Comparison of ENCODE assay signal across 23 cellular contexts in the genomic region with DNA sequence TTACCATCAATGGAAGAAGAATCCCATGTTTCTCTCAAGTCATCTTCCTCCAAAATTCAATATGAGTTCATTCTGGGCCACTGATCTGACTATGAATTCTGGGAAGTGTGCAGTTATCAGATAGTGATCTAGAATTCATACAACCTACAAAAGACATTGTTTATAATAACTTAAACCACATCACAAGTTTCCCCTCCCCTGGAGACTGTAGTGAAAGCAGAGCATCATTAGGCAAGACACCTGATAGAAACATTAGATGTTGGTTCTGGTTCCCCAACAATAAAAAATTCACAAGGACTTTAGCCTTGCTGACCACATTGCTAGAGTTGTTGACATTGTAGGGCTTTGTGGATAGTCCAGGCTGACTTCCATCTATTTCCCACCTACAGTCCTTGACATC.
DNase-seq lines count a peak whose midpoint lies in the region; ATAC-seq and TF ChIP-seq lines count a peak whose summit lies in the region.
"Had no signal": no experiment of that assay in that cellular context is flagged by ENCODE, and none has a peak within 500 bp of the region (broad histone marks: within the 10 kb centered on the region; RNA-seq: fewer than 3 reads in every experiment).

No MANE protein-coding gene starts in this region.

- no peak overlapping the region for H2BK120ac ChIP-seq in IMR-90 (ENCODE audit: low read depth, low read length)

- no peak overlapping the region for H2BK15ac ChIP-seq in IMR-90 (ENCODE audit: low read depth, low read length)

- POLR2A ChIA-PET in IMR-90 (lab: Charles Lee; ENCODE audit: unreplicated experiment): interaction anchor here (0.7 kb wide), 1 partner anchor 58 kb away, joined by 3 read pairs; no protein-coding TSS in a partner anchor

- H3K36me3 ChIP-seq in IMR-90 (ENCODE audit: control insufficient read depth, insufficient read depth, low read length) (no peaks in the 10 kb centered on the region), psoas muscle (ENCODE audit: insufficient read depth in 1 of 2, low read depth in 1 of 2) (no peaks in the 10 kb centered on the region), endodermal cell (ENCODE audit: control insufficient read depth, insufficient read depth, low read length) (no peaks in the 10 kb centered on the region)

- no peaks in the 10 kb centered on the region for H4K20me1 ChIP-seq in IMR-90 (ENCODE audit: insufficient read depth, low read length)

- no TSS peak for BruUV-seq in Calu3 (replicated peaks; lab: Mats Ljungman, UMichigan)
- BruUV-seq in IMR-90 (replicated peaks; lab: Mats Ljungman, UMichigan): no TSS peak

- peak overlapping the region; percentile 93 for H3K27ac Mint-ChIP-seq in Calu3 (ENCODE audit: unreplicated experiment)
- no peak overlapping the region for H3K27ac Mint-ChIP-seq in endodermal cell
- H3K27ac Mint-ChIP-seq: CD4-positive, alpha-beta memory T cell had no signal

- H2AFZ ChIP-seq in IMR-90 (replicated peaks; ENCODE audit: low read length, poor library complexity): no peak overlapping the region

- H4K91ac ChIP-seq in IMR-90 (ENCODE audit: insufficient read depth, low read depth, low read length): no peak overlapping the region

- in situ Hi-C loops in IMR-90 (cut with MboI; ENCODE audit: low sequenced_read_pairs): no loop called here

- H3K9ac ChIP-seq in IMR-90 (ENCODE audit: low read depth, low read length) (no peak overlapping the region), endodermal cell (ENCODE audit: extremely low read depth, low read length, poor library complexity, severe bottlenecking) (no peak overlapping the region)

- peak overlapping the region; percentile 72 for H2AK5ac ChIP-seq in IMR-90 (ENCODE audit: low read depth, low read length)

- H3K36me3 Mint-ChIP-seq in Calu3 (ENCODE audit: insufficient read depth, unreplicated experiment) (no peaks in the 10 kb centered on the region), endodermal cell (ENCODE audit: low read depth) (peaks cover 3% of the 10 kb centered on the region)
- no peaks in the 10 kb centered on the region for H3K36me3 Mint-ChIP-seq in activated T-cell treated with anti-CD3 and anti-CD28 coated beads, Interleukin-2, amount 50 U/mL, for 4 hours (ENCODE audit: insufficient read depth)
- H3K36me3 Mint-ChIP-seq: CD4-positive, alpha-beta memory T cell had no signal

- no peak overlapping the region for H3K14ac ChIP-seq in IMR-90 (replicated peaks; ENCODE audit: low read depth, low read length)

- H3K27me3 Mint-ChIP-seq in Calu3 (ENCODE audit: unreplicated experiment) (no peaks in the 10 kb centered on the region), endodermal cell (ENCODE audit: insufficient read depth) (no peaks in the 10 kb centered on the region)
- no peaks in the 10 kb centered on the region for H3K27me3 Mint-ChIP-seq in activated T-cell treated with anti-CD3 and anti-CD28 coated beads, Interleukin-2, amount 50 U/mL, for 4 hours (ENCODE audit: low read depth)
- H3K27me3 Mint-ChIP-seq: CD4-positive, alpha-beta memory T cell had no signal

- H2BK20ac ChIP-seq in IMR-90 (ENCODE audit: low read depth, low read length): no peak overlapping the region

- no peak overlapping the region for H2AK9ac ChIP-seq in IMR-90 (replicated peaks; ENCODE audit: low read depth, low read length, poor library complexity)

- no peaks in the 10 kb centered on the region for H3K79me1 ChIP-seq in IMR-90 (ENCODE audit: low read depth in 1 of 2, low read length in 2 of 2)

- TF ChIP-seq CTCF in Calu3 (IDR thresholded peaks at IDR 0.05; ENCODE audit: unreplicated experiment): no peak
- no peak for TF ChIP-seq CTCF in IMR-90 (conservative IDR thresholded peaks at IDR 0.05; ENCODE audit: low read depth, low read length)
- no peak for TF ChIP-seq CTCF in psoas muscle (IDR thresholded peaks at IDR 0.05)
- no peak for TF ChIP-seq CTCF in endodermal cell (conservative IDR thresholded peaks at IDR 0.05)

- H3K56ac ChIP-seq in IMR-90 (ENCODE audit: extremely low read depth, insufficient read depth, low read length): no peak overlapping the region

- H3K27me3 ChIP-seq in IMR-90 (ENCODE audit: control insufficient read depth, insufficient read depth, low read length): no peaks in the 10 kb centered on the region
- no peaks in the 10 kb centered on the region for H3K27me3 ChIP-seq in psoas muscle (ENCODE audit: insufficient read depth in 3 of 3, low read length in 2 of 3)
- no peaks in the 10 kb centered on the region for H3K27me3 ChIP-seq in endodermal cell (ENCODE audit: control insufficient read depth, insufficient read depth, low read length, poor library complexity, severe bottlenecking)

- no peak overlapping the region for H3K4me2 ChIP-seq in IMR-90 (ENCODE audit: low read depth, low read length)

- H3K4me3 Mint-ChIP-seq in Calu3 (ENCODE audit: low read depth, unreplicated experiment): no peak overlapping the region
- no peak overlapping the region for H3K4me3 Mint-ChIP-seq in endodermal cell
- H3K4me3 Mint-ChIP-seq in activated T-cell treated with anti-CD3 and anti-CD28 coated beads, Interleukin-2, amount 50 U/mL, for 4 hours: no peak overlapping the region
- H3K4me3 Mint-ChIP-seq: CD4-positive, alpha-beta memory T cell had no signal

- H3K23ac ChIP-seq in IMR-90 (ENCODE audit: low read depth, low read length): no peak overlapping the region

- no peak for DNase-seq in Calu3
- no peak for DNase-seq in IMR-90
- DNase-seq in dermis blood vessel endothelial cell: peak; percentile 50
- no peak for DNase-seq in psoas muscle
- DNase-seq in endodermal cell: no peak
- DNase-seq in activated T-cell treated with anti-CD3 and anti-CD28 coated beads, Interleukin-2, amount 50 U/mL, for 4 hours: no peak
- DNase-seq: C1 segment of cervical spinal cord; CD4-positive, alpha-beta memory T cell; COR-L47; DMS79 treated with DMSO at 0.1 percent for 48 hours; GF-D8; NCI-H1092 treated with DMSO at 0.1 percent for 48 hours; NCI-H1436; NCI-H187; NCI-H2081 treated with DMSO at 0.1 percent for 48 hours; NCI-H2171; NCI-H226; NCI-H510A; NCI-H69; SHP77 treated with DMSO at 0.1 percent for 48 hours had no signal

- H3K9me3 ChIP-seq in IMR-90 (ENCODE audit: control insufficient read depth, insufficient read depth, low read length): 0 out of 2 replicates have a peak, but pooled peaks cover 2% of the 10 kb centered on the region
- peaks cover 3% of the 10 kb centered on the region for H3K9me3 ChIP-seq in psoas muscle
- H3K9me3 ChIP-seq in endodermal cell (ENCODE audit: control insufficient read depth, low read length): peaks cover 27% of the 10 kb centered on the region

- no peak overlapping the region for H4K5ac ChIP-seq in IMR-90 (ENCODE audit: low read depth, low read length)

- H3K4me3 ChIP-seq in IMR-90 (ENCODE audit: insufficient read depth, low read depth, low read length) (no peak overlapping the region), psoas muscle (no peak overlapping the region), endodermal cell (ENCODE audit: low read length) (no peak overlapping the region)

- H4K8ac ChIP-seq in IMR-90 (ENCODE audit: low read depth in 2 of 2, low read length in 2 of 2): no peak overlapping the region

- peaks cover 15% of the 10 kb centered on the region for H3K4me1 Mint-ChIP-seq in Calu3 (ENCODE audit: low read depth, unreplicated experiment)
- no peaks in the 10 kb centered on the region for H3K4me1 Mint-ChIP-seq in endodermal cell
- H3K4me1 Mint-ChIP-seq in activated T-cell treated with anti-CD3 and anti-CD28 coated beads, Interleukin-2, amount 50 U/mL, for 4 hours (ENCODE audit: low read depth): no peaks in the 10 kb centered on the region
- H3K4me1 Mint-ChIP-seq: CD4-positive, alpha-beta memory T cell had no signal

- CTCF ChIA-PET in Calu3 (lab: Charles Lee): no interaction called here
- CTCF ChIA-PET in IMR-90 (lab: Yijun Ruan, JAX): no interaction called here

- H3K4me1 ChIP-seq in IMR-90 (ENCODE audit: control insufficient read depth, insufficient read depth, low read length) (peaks cover 2% of the 10 kb centered on the region; the same call in 1 of the 2 replicates), psoas muscle (peaks cover 8% of the 10 kb centered on the region), endodermal cell (ENCODE audit: control insufficient read depth, insufficient read depth, low read length) (no peaks in the 10 kb centered on the region)

- H3K27ac ChIP-seq in IMR-90 (ENCODE audit: insufficient read depth, low read length) (no peak overlapping the region), psoas muscle (peak overlapping the region; percentile 37), endodermal cell (ENCODE audit: low read depth, low read length) (no peak overlapping the region)
- H3K27ac ChIP-seq: RWPE1 had no signal

- no peak overlapping the region; the same call in 1 of the 2 replicates for H3K18ac ChIP-seq in IMR-90 (ENCODE audit: low read depth, low read length)

- no peak overlapping the region for H2BK5ac ChIP-seq in IMR-90 (ENCODE audit: low read depth, low read length, poor library complexity, severe bottlenecking)

- no peaks in the 10 kb centered on the region for H3K9me1 ChIP-seq in IMR-90 (ENCODE audit: insufficient read depth, low read length)

- no peak for TF ChIP-seq POLR2A in IMR-90 (IDR thresholded peaks at IDR 0.05; ENCODE audit: low read depth, low read length)

- peaks cover 7% of the 10 kb centered on the region for H3K9me3 Mint-ChIP-seq in Calu3 (ENCODE audit: low read depth, unreplicated experiment)
- H3K9me3 Mint-ChIP-seq in endodermal cell: peaks cover 24% of the 10 kb centered on the region
- H3K9me3 Mint-ChIP-seq in activated T-cell treated with anti-CD3 and anti-CD28 coated beads, Interleukin-2, amount 50 U/mL, for 4 hours: peaks cover 14% of the 10 kb centered on the region

- dilution Hi-C loops in IMR-90 (cut with HindIII; ENCODE audit: low sequenced_read_pairs, unreplicated experiment): no loop called here

- H3K4ac ChIP-seq in IMR-90 (ENCODE audit: low read depth, low read length): no peak overlapping the region

- no peak for ATAC-seq in IMR-90 (ENCODE audit: low read depth)
- no peak for ATAC-seq in psoas muscle
- no peak for ATAC-seq in GM19328 (IDR thresholded peaks at IDR 0.05; ENCODE audit: unreplicated experiment)
- ATAC-seq in activated T-cell treated with anti-CD3 and anti-CD28 coated beads, Interleukin-2, amount 50 U/mL, for 4 hours: no peak
- ATAC-seq: Panc1 had no signal

- intact Hi-C loops in Calu3 (cut with micrococcal nuclease; ENCODE audit: unreplicated experiment) (no loop called here), IMR-90 (cut with micrococcal nuclease) (no loop called here), psoas muscle (cut with DNase I) (no loop called here)

- TF ChIP-seq RAD21 in IMR-90 (IDR thresholded peaks at IDR 0.05; ENCODE audit: low read length): no peak

TF ChIP-seq in IMR-90, 13 proteins besides CTCF, POLR2A, EP300 and RAD21 (continues in another document):
- TF ChIP-seq, protein P1, sequence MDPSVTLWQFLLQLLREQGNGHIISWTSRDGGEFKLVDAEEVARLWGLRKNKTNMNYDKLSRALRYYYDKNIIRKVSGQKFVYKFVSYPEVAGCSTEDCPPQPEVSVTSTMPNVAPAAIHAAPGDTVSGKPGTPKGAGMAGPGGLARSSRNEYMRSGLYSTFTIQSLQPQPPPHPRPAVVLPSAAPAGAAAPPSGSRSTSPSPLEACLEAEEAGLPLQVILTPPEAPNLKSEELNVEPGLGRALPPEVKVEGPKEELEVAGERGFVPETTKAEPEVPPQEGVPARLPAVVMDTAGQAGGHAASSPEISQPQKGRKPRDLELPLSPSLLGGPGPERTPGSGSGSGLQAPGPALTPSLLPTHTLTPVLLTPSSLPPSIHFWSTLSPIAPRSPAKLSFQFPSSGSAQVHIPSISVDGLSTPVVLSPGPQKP (IDR thresholded peaks at IDR 0.05; ENCODE audit: borderline replicate concordance, low read depth, low read length): no peak
